ENCODE assay signal across 8 cellular contexts in the genomic region with DNA sequence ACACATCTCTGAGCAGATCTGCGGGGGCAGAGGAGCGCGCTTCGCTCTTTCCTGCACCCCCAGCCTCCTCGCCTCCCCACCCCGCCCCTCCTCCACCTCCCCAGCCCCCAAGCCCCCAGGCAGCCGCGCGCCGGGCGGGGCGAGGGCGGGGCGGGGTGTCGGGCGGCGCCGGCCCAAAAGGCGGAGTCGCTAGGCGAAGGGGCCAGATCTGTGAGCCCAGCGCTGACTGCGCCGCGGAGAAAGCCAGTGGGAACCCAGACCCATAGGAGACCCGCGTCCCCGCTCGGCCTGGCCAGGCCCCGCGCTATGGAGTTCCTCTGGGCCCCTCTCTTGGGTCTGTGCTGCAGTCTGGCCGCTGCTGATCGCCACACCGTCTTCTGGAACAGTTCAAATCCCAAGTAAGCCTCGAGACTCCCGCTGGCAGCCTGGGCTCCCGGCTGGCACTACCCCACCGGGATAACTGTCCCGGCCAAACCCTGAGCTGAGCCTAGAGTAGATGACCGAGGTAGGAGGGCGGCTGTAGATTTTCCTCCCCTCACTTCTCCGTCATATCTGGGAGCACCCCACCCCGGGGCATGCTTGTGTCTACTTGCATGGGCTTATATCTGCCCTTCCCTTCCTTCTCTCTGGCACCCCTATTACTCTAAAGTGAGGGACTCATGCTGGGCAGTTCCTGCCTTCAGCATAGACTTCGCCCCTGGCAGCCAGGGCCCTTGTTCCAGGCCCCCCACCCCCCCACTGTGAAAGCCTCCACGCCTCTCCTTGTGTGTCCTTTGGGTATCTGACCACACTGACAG. TPM values are rescaled to one million over a fixed set of nuclear protein-coding genes. Genes with fewer than 3 reads are reported as not detected.
A peak's percentile ranks its signal among the peaks of the same experiment; 100 is the strongest.
DNase-seq lines count a peak whose midpoint lies in the region; ATAC-seq and TF ChIP-seq lines count a peak whose summit lies in the region.

A gene with protein sequence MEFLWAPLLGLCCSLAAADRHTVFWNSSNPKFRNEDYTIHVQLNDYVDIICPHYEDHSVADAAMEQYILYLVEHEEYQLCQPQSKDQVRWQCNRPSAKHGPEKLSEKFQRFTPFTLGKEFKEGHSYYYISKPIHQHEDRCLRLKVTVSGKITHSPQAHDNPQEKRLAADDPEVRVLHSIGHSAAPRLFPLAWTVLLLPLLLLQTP (plus strand): TSS at position 205 of the 797 bp plus-strand sequence. CDS start 102 bp downstream, at position 307.

- TF ChIP-seq POLR2A in spleen (IDR thresholded peaks at IDR 0.05) = no peak

- ATAC-seq in left colon = peak; percentile 34
- no peak for ATAC-seq in GM21576 (IDR thresholded peaks at IDR 0.05; ENCODE audit: unreplicated experiment)

- H3K27me3 Mint-ChIP-seq in dendritic cell treated with granulocyte-macrophage colony-stimulating factor and Interleukin-4, amounts not matched to agents 40 ng/mL and 50 ng/mL, for 4 days = peaks cover 84% of the 10 kb centered on the region

- H3K4me2 ChIP-seq in BLaER1 = peak within 1 kb of the TSS; percentile 99

- intact Hi-C loops in dendritic cell treated with granulocyte-macrophage colony-stimulating factor and Interleukin-4, amounts not matched to agents 40 ng/mL and 50 ng/mL, for 4 days (cut with micrococcal nuclease) = loop anchor here (5.0 kb wide), 1 partner anchor 39 kb away; no protein-coding TSS in a partner anchor
- intact Hi-C loops in left colon (cut with DNase I, micrococcal nuclease) (no loop called here), spleen (cut with DNase I; ENCODE audit: low total_unique reads) (no loop called here)

- H3K4me1 Mint-ChIP-seq in dendritic cell treated with granulocyte-macrophage colony-stimulating factor and Interleukin-4, amounts not matched to agents 40 ng/mL and 50 ng/mL, for 4 days (ENCODE audit: low read depth) = peaks cover 51% of the 10 kb centered on the region

- peaks cover 54% of the 10 kb centered on the region for H3K4me1 ChIP-seq in BLaER1
- peaks cover 52% of the 10 kb centered on the region for H3K4me1 ChIP-seq in HUES64 (ENCODE audit: insufficient read depth, low read length)
- peaks cover 29 to 63% (median 40%) of the 10 kb centered on the region in 6 donors for H3K4me1 ChIP-seq in spleen

- H3K4me3 ChIP-seq in BLaER1 = peak within 1 kb of the TSS; percentile 82
- peak within 1 kb of the TSS; percentile 64 for H3K4me3 ChIP-seq in HUES64 (ENCODE audit: low read length)
- peak within 1 kb of the TSS; percentile 50 for H3K4me3 ChIP-seq in WERI-Rb-1 (ENCODE audit: low read depth, low read length)
- peak within 1 kb of the TSS; percentile 36 to 85 (median 62) for H3K4me3 ChIP-seq in spleen

- peak within 1 kb of the TSS; percentile 49 for H3K4me3 Mint-ChIP-seq in dendritic cell treated with granulocyte-macrophage colony-stimulating factor and Interleukin-4, amounts not matched to agents 40 ng/mL and 50 ng/mL, for 4 days

- H3K9me3 ChIP-seq in BLaER1 (no peaks in the 10 kb centered on the region), HUES64 (ENCODE audit: insufficient read depth, low read depth, low read length) (no peaks in the 10 kb centered on the region), WERI-Rb-1 (ENCODE audit: severe bottlenecking) (no peaks in the 10 kb centered on the region), spleen (no peaks in the 10 kb centered on the region)

- H3K9me3 Mint-ChIP-seq in dendritic cell treated with granulocyte-macrophage colony-stimulating factor and Interleukin-4, amounts not matched to agents 40 ng/mL and 50 ng/mL, for 4 days = no peaks in the 10 kb centered on the region

- peak within 1 kb of the TSS; percentile 74 for H3K27ac ChIP-seq in BLaER1
- H3K27ac ChIP-seq in HUES64 (ENCODE audit: low read depth, low read length) = no peak within 1 kb of the TSS
- H3K27ac ChIP-seq in WERI-Rb-1 = no peak within 1 kb of the TSS
- peak within 1 kb of the TSS in 5 of 8 donors; percentile 42 to 70 (median 50) for H3K27ac ChIP-seq in spleen

- H3K36me3 ChIP-seq in BLaER1 = peaks cover 21% of the 10 kb centered on the region
- H3K36me3 ChIP-seq in HUES64 (ENCODE audit: insufficient read depth, low read length) = peaks cover 8% of the 10 kb centered on the region
- H3K36me3 ChIP-seq in WERI-Rb-1 = peaks cover 4% of the 10 kb centered on the region; the same call in 1 of the 2 replicates
- peaks cover 0 to 5% (median 0%) of the 10 kb centered on the region in 6 donors for H3K36me3 ChIP-seq in spleen

- 1% methylated on average over 44 of the region's 45 CpGs for WGBS in HUES64
- WGBS in spleen, 5 donors = 1 to 3% (median 1%) methylated on average over 21 to 45 of the region's 45 CpGs

- H3K27ac Mint-ChIP-seq in dendritic cell treated with granulocyte-macrophage colony-stimulating factor and Interleukin-4, amounts not matched to agents 40 ng/mL and 50 ng/mL, for 4 days = peak within 1 kb of the TSS; percentile 12

- peak within 1 kb of the TSS; percentile 84 for H3K9ac ChIP-seq in BLaER1
- H3K9ac ChIP-seq in HUES64 (ENCODE audit: low read depth, low read length) = peak within 1 kb of the TSS; percentile 47; the same call in 1 of the 2 replicates

- DNase-seq in WERI-Rb-1 (peak; percentile 77), left colon (peak; percentile 63 to 84), spleen (peak; percentile 83), dedifferentiated amniotic fluid mesenchymal stem cell (ENCODE audit: extremely low spot score) (no peak)

- H3K27me3 ChIP-seq in BLaER1 (peaks cover 35% of the 10 kb centered on the region), HUES64 (ENCODE audit: insufficient read depth, low read length) (peaks cover 62% of the 10 kb centered on the region), WERI-Rb-1 (ENCODE audit: insufficient read depth, low read depth, severe bottlenecking) (peaks cover 16% of the 10 kb centered on the region), spleen (replicated peaks in 1 of 7) (peaks cover 0 to 63% (median 39%) of the 10 kb centered on the region in 7 donors)

- H4K20me1 ChIP-seq in BLaER1 = no peaks in the 10 kb centered on the region

- TF ChIP-seq CTCF in WERI-Rb-1 (IDR thresholded peaks at IDR 0.05; ENCODE audit: low read depth, low read length) = no peak
- TF ChIP-seq CTCF in spleen (IDR thresholded peaks at IDR 0.05 in 8 of 11, conservative IDR thresholded peaks at IDR 0.05 in 3 of 11) = no peak

- no peaks in the 10 kb centered on the region for H3K36me3 Mint-ChIP-seq in dendritic cell treated with granulocyte-macrophage colony-stimulating factor and Interleukin-4, amounts not matched to agents 40 ng/mL and 50 ng/mL, for 4 days (ENCODE audit: low read depth)

RNA-seq across cellular contexts. Expression of the gene that starts here (rescaled TPM):
- 3.5 TPM for polyA plus RNA-seq in HUES64 (2013, experiment 1 of 2)
- polyA plus RNA-seq in HUES64 (2013, experiment 2 of 2) = 3.4 TPM
- total RNA-seq in left colon (100 to 1,000 TPM in 1 of 2 donors, 10 to 100 TPM in 1; 63.0 to 176 TPM), spleen (10 to 100 TPM in 5 of 7 donors, 1 to 10 TPM in 2; 8.0 to 19.4 (median 10.3) TPM)
- polyA plus RNA-seq in spleen = 1 to 10 TPM; 3.7 to 8.0 (median 7.8) TPM

Comparison
In these comparisons a context has a peak if more than half of its experiments do, and no peak if none do; other contexts are left out.
1. H3K27ac ChIP-seq: peak in BLaER1 (single experiment) and spleen (5 of 8); none in HUES64 (single experiment) and WERI-Rb-1 (single experiment).
2. Peak in every context shown above with its lines, with median percentiles within 50 percentile points of each other: H3K4me3 ChIP-seq.